Comparison of ENCODE assay signal across 1 cellular context in genomic region chr16:13994239-13995106, GRCh38.
TF ChIP-seq lines count a peak whose summit lies in the region.

No MANE protein-coding gene starts in this region.

TF ChIP-seq in HepG2, 621 proteins besides CTCF, POLR2A, EP300 and RAD21 (continued from another document):
- TF ChIP-seq, protein P1, sequence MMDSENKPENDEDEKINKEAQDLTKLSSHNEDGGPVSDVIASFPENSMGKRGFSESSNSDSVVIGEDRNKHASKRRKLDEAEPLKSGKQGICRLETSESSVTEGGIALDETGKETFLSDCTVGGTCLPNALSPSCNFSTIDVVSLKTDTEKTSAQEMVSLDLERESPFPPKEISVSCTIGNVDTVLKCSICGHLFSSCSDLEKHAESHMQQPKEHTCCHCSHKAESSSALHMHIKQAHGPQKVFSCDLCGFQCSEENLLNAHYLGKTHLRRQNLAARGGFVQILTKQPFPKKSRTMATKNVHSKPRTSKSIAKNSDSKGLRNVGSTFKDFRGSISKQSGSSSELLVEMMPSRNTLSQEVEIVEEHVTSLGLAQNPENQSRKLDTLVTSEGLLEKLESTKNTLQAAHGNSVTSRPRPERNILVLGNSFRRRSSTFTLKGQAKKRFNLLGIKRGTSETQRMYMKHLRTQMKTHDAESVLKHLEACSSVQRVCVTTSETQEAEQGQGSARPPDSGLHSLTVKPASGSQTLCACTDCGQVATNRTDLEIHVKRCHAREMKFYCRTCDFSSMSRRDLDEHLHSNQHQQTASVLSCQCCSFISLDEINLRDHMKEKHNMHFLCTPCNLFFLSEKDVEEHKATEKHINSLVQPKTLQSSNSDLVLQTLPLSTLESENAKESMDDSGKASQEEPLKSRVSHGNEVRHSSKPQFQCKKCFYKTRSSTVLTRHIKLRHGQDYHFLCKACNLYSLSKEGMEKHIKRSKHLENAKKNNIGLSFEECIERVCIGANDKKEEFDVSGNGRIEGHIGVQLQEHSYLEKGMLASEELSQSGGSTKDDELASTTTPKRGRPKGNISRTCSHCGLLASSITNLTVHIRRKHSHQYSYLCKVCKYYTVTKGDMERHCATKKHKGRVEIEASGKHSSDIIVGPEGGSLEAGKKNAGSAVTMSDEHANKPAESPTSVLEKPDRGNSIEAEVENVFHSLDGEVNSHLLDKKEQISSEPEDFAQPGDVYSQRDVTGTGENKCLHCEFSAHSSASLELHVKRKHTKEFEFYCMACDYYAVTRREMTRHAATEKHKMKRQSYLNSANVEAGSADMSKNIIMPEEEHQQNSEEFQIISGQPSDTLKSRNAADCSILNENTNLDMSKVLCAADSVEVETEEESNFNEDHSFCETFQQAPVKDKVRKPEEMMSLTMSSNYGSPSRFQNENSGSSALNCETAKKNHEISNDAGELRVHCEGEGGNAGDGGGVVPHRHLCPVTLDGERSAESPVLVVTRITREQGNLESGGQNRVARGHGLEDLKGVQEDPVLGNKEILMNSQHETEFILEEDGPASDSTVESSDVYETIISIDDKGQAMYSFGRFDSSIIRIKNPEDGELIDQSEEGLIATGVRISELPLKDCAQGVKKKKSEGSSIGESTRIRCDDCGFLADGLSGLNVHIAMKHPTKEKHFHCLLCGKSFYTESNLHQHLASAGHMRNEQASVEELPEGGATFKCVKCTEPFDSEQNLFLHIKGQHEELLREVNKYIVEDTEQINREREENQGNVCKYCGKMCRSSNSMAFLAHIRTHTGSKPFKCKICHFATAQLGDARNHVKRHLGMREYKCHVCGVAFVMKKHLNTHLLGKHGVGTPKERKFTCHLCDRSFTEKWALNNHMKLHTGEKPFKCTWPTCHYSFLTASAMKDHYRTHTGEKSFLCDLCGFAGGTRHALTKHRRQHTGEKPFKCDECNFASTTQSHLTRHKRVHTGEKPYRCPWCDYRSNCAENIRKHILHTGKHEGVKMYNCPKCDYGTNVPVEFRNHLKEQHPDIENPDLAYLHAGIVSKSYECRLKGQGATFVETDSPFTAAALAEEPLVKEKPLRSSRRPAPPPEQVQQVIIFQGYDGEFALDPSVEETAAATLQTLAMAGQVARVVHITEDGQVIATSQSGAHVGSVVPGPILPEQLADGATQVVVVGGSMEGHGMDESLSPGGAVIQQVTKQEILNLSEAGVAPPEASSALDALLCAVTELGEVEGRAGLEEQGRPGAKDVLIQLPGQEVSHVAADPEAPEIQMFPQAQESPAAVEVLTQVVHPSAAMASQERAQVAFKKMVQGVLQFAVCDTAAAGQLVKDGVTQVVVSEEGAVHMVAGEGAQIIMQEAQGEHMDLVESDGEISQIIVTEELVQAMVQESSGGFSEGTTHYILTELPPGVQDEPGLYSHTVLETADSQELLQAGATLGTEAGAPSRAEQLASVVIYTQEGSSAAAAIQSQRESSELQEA (CRISPR knock-in tag; IDR thresholded peaks at IDR 0.05; ENCODE audit: not compliant biosample characterization), result peak; percentile 11
- TF ChIP-seq SRSF1 (optimal IDR thresholded peaks at IDR 0.05; ENCODE audit: low read depth, low read length) (no peak), PREB (CRISPR knock-in tag; IDR thresholded peaks at IDR 0.05) (no peak), ZNF572 (CRISPR knock-in tag; IDR thresholded peaks at IDR 0.05) (0 out of 2 replicates have a peak, but pooled peaks have one; percentile 6), ATF7-NPFF (CRISPR knock-in tag; IDR thresholded peaks at IDR 0.05; ENCODE audit: low read depth) (no peak), ZNF605 (CRISPR knock-in tag; IDR thresholded peaks at IDR 0.05) (peak; percentile 31; the same call in 1 of the 2 replicates), HDAC2 (CRISPR knock-in tag; IDR thresholded peaks at IDR 0.05) (no peak), ZNF784 (CRISPR knock-in tag; IDR thresholded peaks at IDR 0.05; ENCODE audit: borderline replicate concordance) (0 out of 2 replicates have a peak, but pooled peaks have one; percentile 3), ZNF670 (CRISPR knock-in tag; IDR thresholded peaks at IDR 0.05; ENCODE audit: borderline replicate concordance) (peak; percentile 75), CENPT (CRISPR knock-in tag; IDR thresholded peaks at IDR 0.05; ENCODE audit: low read depth) (no peak), EZH2 (conservative IDR thresholded peaks at IDR 0.05; ENCODE audit: low read depth, low read length) (no peak), TIGD3 (CRISPR knock-in tag; IDR thresholded peaks at IDR 0.05; ENCODE audit: borderline replicate concordance) (0 out of 2 replicates have a peak, but pooled peaks have one; percentile 67), FOXJ3 (CRISPR knock-in tag; IDR thresholded peaks at IDR 0.05; ENCODE audit: borderline replicate concordance) (peak; percentile 33; the same call in 1 of the 2 replicates), ZNF556 (CRISPR knock-in tag; IDR thresholded peaks at IDR 0.05; ENCODE audit: borderline replicate concordance) (peak; percentile 2; the same call in 1 of the 2 replicates), HNF4G (IDR thresholded peaks at IDR 0.05; ENCODE audit: borderline replicate concordance, low read depth, low read length) (no peak), HNF4G (CRISPR knock-in tag; IDR thresholded peaks at IDR 0.05; ENCODE audit: borderline replicate concordance, low read depth) (no peak), MEIS1 (CRISPR knock-in tag; IDR thresholded peaks at IDR 0.05; ENCODE audit: borderline replicate concordance) (no peak), NONO (IDR thresholded peaks at IDR 0.05) (no peak), NONO (CRISPR knock-in tag; conservative IDR thresholded peaks at IDR 0.05) (peak; percentile 14; the same call in 1 of the 2 replicates)
